Comparison of ENCODE assay signal across 17 cellular contexts in the genomic region with DNA sequence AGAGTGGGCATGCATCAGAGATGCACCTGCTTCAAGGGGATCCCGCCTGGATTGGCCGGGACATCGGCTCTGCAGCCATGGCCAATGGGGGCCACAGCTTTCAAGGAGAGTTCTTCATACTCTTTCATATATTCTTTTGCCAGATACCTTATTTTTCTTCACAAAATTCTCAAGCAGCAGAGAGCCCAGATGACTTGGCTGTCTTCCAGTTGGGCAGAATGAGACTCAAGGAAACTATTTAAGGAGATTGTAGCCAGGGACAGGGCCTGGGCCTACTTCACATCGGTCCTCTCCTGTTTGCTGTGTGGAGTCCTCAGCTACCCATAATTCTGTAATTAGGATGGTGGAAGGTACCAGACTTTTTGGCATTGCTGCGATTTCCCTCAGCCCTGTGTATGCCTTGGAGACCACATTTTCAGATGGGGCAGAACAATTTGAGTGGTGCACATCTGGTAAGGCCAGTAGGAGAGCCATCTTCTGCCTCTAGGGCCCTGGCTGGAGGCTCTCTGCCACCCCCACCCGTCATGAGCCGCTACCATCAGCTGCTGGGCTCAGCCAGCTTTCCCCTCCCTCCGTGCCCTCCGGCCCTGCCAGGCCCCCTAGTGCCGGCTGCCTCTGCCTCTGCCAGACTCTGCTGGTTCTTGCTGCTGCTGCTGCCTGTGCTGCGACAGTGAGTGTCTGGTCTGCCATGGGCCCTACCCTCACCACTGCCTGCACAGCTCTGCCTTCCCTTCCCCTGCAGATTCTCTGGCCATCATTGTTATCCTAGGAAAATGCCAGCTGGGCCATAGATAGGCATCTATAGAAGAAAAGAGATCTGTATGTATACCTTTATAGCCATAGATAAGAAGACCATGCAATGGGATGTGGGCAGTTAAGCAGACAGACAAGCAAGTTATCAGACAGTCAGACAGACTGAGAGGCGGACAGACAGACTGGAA. TPM values are rescaled to one million over a fixed set of nuclear protein-coding genes. Genes with fewer than 3 reads are reported as not detected.
A peak's percentile ranks its signal among the peaks of the same experiment; 100 is the strongest.
DNase-seq lines count a peak whose midpoint lies in the region; ATAC-seq and TF ChIP-seq lines count a peak whose summit lies in the region.
"Had no signal": no experiment of that assay in that cellular context is flagged by ENCODE, and none has a peak within 500 bp of the region (broad histone marks: within the 10 kb centered on the region; RNA-seq: fewer than 3 reads in every experiment).

No MANE protein-coding gene starts in this region.

- H2AFZ ChIP-seq in HCT116 (ENCODE audit: low read depth, low read length, poor library complexity, severe bottlenecking): no peak overlapping the region

- POLR2A ChIA-PET in HCT116 (lab: Charles Lee): no interaction called here

- H3K27ac Mint-ChIP-seq in T-helper 17 cell: no peak overlapping the region
- H3K27ac Mint-ChIP-seq: CD14-positive monocyte; dendritic cell treated with granulocyte-macrophage colony-stimulating factor and Interleukin-4, amounts not matched to agents 40 ng/mL and 50 ng/mL, for 4 days had no signal

- H3K9ac ChIP-seq in HCT116 (ENCODE audit: low read length): no peak overlapping the region

- H3K4me2 ChIP-seq in HCT116 (ENCODE audit: low read length): no peak overlapping the region

- H3K4me1 Mint-ChIP-seq in T-helper 17 cell: no peaks in the 10 kb centered on the region
- H3K4me1 Mint-ChIP-seq: CD14-positive monocyte had no signal

- no peak for TF ChIP-seq POLR2A in HCT116 (IDR thresholded peaks at IDR 0.05; ENCODE audit: borderline replicate concordance, extremely low read depth, insufficient read depth, insufficient read length)

- RAD21 ChIA-PET in HCT116 (lab: Charles Lee; ENCODE audit: low non-redundant PET in 1 of 2, low total read pairs in 2 of 2, uncharacterized antibody in 2 of 2, unreplicated experiment in 2 of 2): no interaction called here

- no peaks in the 10 kb centered on the region for H4K20me1 ChIP-seq in HCT116 (ENCODE audit: insufficient read depth)

- H3K36me3 ChIP-seq in HCT116 (ENCODE audit: control insufficient read depth in 1 of 2, insufficient read depth in 2 of 2, low read length in 2 of 2) (no peaks in the 10 kb centered on the region), tibial artery (no peaks in the 10 kb centered on the region)
- H3K36me3 ChIP-seq: adrenal gland, esophagus squamous epithelium, left lung, prostate gland had no signal

- CTCF ChIA-PET in HCT116 (lab: Charles Lee): interaction anchor here (0.7 to 3.0 kb wide), 4 partner anchors 10 to 68 kb away, joined by 3 to 14 read pairs (median 5); no protein-coding TSS in a partner anchor

- H3K36me3 Mint-ChIP-seq in T-helper 17 cell (ENCODE audit: low read depth): peaks cover 6% of the 10 kb centered on the region
- H3K36me3 Mint-ChIP-seq: CD14-positive monocyte had no signal

- no peaks in the 10 kb centered on the region for H3K27me3 ChIP-seq in HCT116 (ENCODE audit: insufficient read depth, low read length)
- no peaks in the 10 kb centered on the region for H3K27me3 ChIP-seq in layer of hippocampus (ENCODE audit: control insufficient read depth, insufficient read depth, low read length)
- no peaks in the 10 kb centered on the region for H3K27me3 ChIP-seq in tibial artery
- H3K27me3 ChIP-seq: adrenal gland, esophagus squamous epithelium, left lung had no signal

- H3K9me2 ChIP-seq in HCT116 (ENCODE audit: insufficient read depth): no peaks in the 10 kb centered on the region

- no peak for TF ChIP-seq RAD21 in HCT116 (IDR thresholded peaks at IDR 0.05; ENCODE audit: low read depth)

- H3K4me3 ChIP-seq in HCT116 (replicated peaks in 1 of 2; ENCODE audit: low read depth in 1 of 2, low read length in 2 of 2): no peak overlapping the region
- no peak overlapping the region for H3K4me3 ChIP-seq in cardiac fibroblast (replicated peaks in 1 of 2; ENCODE audit: low read depth in 2 of 2, low read length in 2 of 2)
- H3K4me3 ChIP-seq in tibial artery: no peak overlapping the region
- H3K4me3 ChIP-seq: adrenal gland, esophagus squamous epithelium, left lung, prostate gland had no signal

- H3K4me1 ChIP-seq in HCT116 (ENCODE audit: control insufficient read depth in 1 of 2, insufficient read depth in 2 of 2, low read length in 2 of 2): no peaks in the 10 kb centered on the region
- peaks cover 0 to 25% (median 23%) of the 10 kb centered on the region in 4 donors for H3K4me1 ChIP-seq in tibial artery
- H3K4me1 ChIP-seq: left lung, prostate gland had no signal

- no TSS peak for BruUV-seq in HCT116 (replicated peaks; lab: Mats Ljungman, UMichigan)

- H3K27ac ChIP-seq in HCT116 (ENCODE audit: low read depth, low read length) (no peak overlapping the region), layer of hippocampus (ENCODE audit: low read depth, low read length) (peak overlapping the region; percentile 2), tibial artery (peak overlapping the region; percentile 78 to 81)
- H3K27ac ChIP-seq: left lung, prostate gland had no signal

- intact Hi-C loops in HCT116 (cut with micrococcal nuclease) (no loop called here), tibial artery (cut with DNase I; ENCODE audit: low total_unique reads) (no loop called here)

- H3K79me2 ChIP-seq in HCT116 (ENCODE audit: insufficient read depth, low read length): no peaks in the 10 kb centered on the region

- DNase-seq in HCT116 (ENCODE audit: low read depth, low spot score) (no peak), cardiac fibroblast (ENCODE audit: low read depth in 2 of 2) (peak; percentile 48 to 77), tibial artery (peak in 1 of 2 donors; percentile 74), T-helper 17 cell (no peak)
- DNase-seq: activated CD8-positive, alpha-beta memory T cell treated with anti-CD3 and anti-CD28 coated beads for 24 hours; DMS79 treated with DMSO at 0.1 percent for 48 hours; esophagus squamous epithelium; GOT3; left lung; NCI-H524 treated with DMSO at 0.1 percent for 48 hours had no signal

- ATAC-seq in HCT116: peak; percentile 23
- ATAC-seq in HG02642 (IDR thresholded peaks at IDR 0.05; ENCODE audit: poor library complexity, unreplicated experiment): no peak
- ATAC-seq in GM21367 (IDR thresholded peaks at IDR 0.05; ENCODE audit: unreplicated experiment): no peak
- no peak for ATAC-seq in T-helper 17 cell

- H3K9me3 ChIP-seq in HCT116 (ENCODE audit: control insufficient read depth in 1 of 2, insufficient read depth in 1 of 2, low read depth in 1 of 2, low read length in 2 of 2) (no peaks in the 10 kb centered on the region), tibial artery (no peaks in the 10 kb centered on the region), T-helper 17 cell (ENCODE audit: control insufficient read depth, low read length, poor library complexity, severe bottlenecking) (no peaks in the 10 kb centered on the region)
- H3K9me3 ChIP-seq: adrenal gland, esophagus squamous epithelium, left lung, prostate gland had no signal

- TF ChIP-seq CTCF in HCT116 (IDR thresholded peaks at IDR 0.05 in 2 of 3, conservative IDR thresholded peaks at IDR 0.05 in 1 of 3; ENCODE audit: borderline replicate concordance in 1 of 3, insufficient read depth in 1 of 3, low read depth in 2 of 3, low read length in 2 of 3) (no peak), cardiac fibroblast (IDR thresholded peaks at IDR 0.05; ENCODE audit: low read depth, low read length) (no peak), tibial artery (IDR thresholded peaks at IDR 0.05) (no peak)

- peaks cover 39% of the 10 kb centered on the region for H3K27me3 Mint-ChIP-seq in T-helper 17 cell

- H3K4me3 Mint-ChIP-seq in T-helper 17 cell: no peak overlapping the region
- H3K4me3 Mint-ChIP-seq: CD14-positive monocyte; dendritic cell treated with granulocyte-macrophage colony-stimulating factor and Interleukin-4, amounts not matched to agents 40 ng/mL and 50 ng/mL, for 4 days had no signal

TF ChIP-seq in HCT116, 20 proteins besides CTCF, POLR2A, EP300 and RAD21:
- no peak for TF ChIP-seq YY1 (IDR thresholded peaks at IDR 0.05; ENCODE audit: extremely low read depth, insufficient replicate concordance, low read depth, low read length)

RNA-seq across cellular contexts. Expression of gene PLIN1, which starts 6.7 kb away (rescaled TPM):
- 0.32 TPM for total RNA-seq in HCT116 (2021; ENCODE audit: unreplicated experiment)
- 0.11 and 0.22 TPM in 2 replicates for polyA plus RNA-seq in HCT116 (2012)
- total RNA-seq in T-helper 17 cell: under 1 TPM; 0.10 to 0.12 TPM
- polyA plus RNA-seq: CD14-positive monocyte had no signal

RNA-seq across cellular contexts. Expression of gene KIF7, which starts 17.2 kb away (rescaled TPM):
- total RNA-seq in HCT116 (2021; ENCODE audit: unreplicated experiment): 0.12 TPM
- polyA plus RNA-seq in HCT116 (2012): 0.19 and 0.21 TPM in 2 replicates
- total RNA-seq in T-helper 17 cell: under 1 TPM; 0.05 to 0.10 TPM
- polyA plus RNA-seq: CD14-positive monocyte had no signal

RNA-seq across cellular contexts. Expression of gene PEX11A, which starts 18.1 kb away (rescaled TPM):
- total RNA-seq in HCT116 (2021; ENCODE audit: unreplicated experiment) (7.1 TPM), T-helper 17 cell (under 1 TPM; 0.16 to 0.37 TPM)
- polyA plus RNA-seq in HCT116 (2012): 4.3 and 6.6 TPM in 2 replicates

RNA-seq across cellular contexts. Expression of gene WDR93, which starts 18.1 kb away (rescaled TPM):
- 0.42 TPM for total RNA-seq in HCT116 (2021; ENCODE audit: unreplicated experiment)
- 0.38 and 0.39 TPM in 2 replicates for polyA plus RNA-seq in HCT116 (2012)
- under 1 TPM in 1 of 2 donors, not detected in 1; 0.18 TPM for total RNA-seq in T-helper 17 cell
- total RNA-seq: esophagus squamous epithelium had no signal
- polyA plus RNA-seq: CD14-positive monocyte had no signal

Comparison
In these comparisons a context has a peak if more than half of its experiments do, and no peak if none do; other contexts are left out.
1. DNase-seq: peak in cardiac fibroblast (2 of 2); none in HCT116 (single experiment) and T-helper 17 cell (0 of 3).